2 cellular contexts compared by ENCODE assay signal in genomic region chr22:38957046-38957770, GRCh38.
A peak's percentile ranks its signal among the peaks of the same experiment; 100 is the strongest.
TF ChIP-seq lines count a peak whose summit lies in the region.

APOBEC3A (plus strand) TSS chr22:38957609; CDS start chr22:38957692, 83 bp downstream.

TF ChIP-seq in IMR-90, 13 proteins besides CTCF, POLR2A, EP300 and RAD21:
- TF ChIP-seq FOS (IDR thresholded peaks at IDR 0.05; ENCODE audit: low read depth, low read length) (no peak), SMC3 (IDR thresholded peaks at IDR 0.05; ENCODE audit: low read depth, low read length) (no peak), MAFK (IDR thresholded peaks at IDR 0.05; ENCODE audit: low read depth, low read length) (peak; percentile 95)
TF ChIP-seq in IMR-90: peak in this region for 1.

TF ChIP-seq in H1, 55 proteins besides CTCF, POLR2A, EP300 and RAD21:
- TF ChIP-seq RXRA (IDR thresholded peaks at IDR 0.05; ENCODE audit: insufficient read depth, low read depth, low read length) (no peak), MAFK (IDR thresholded peaks at IDR 0.05; ENCODE audit: low read depth, low read length) (peak; percentile 86)
